ENCODE assay signal across 1 cellular context in the genomic region with DNA sequence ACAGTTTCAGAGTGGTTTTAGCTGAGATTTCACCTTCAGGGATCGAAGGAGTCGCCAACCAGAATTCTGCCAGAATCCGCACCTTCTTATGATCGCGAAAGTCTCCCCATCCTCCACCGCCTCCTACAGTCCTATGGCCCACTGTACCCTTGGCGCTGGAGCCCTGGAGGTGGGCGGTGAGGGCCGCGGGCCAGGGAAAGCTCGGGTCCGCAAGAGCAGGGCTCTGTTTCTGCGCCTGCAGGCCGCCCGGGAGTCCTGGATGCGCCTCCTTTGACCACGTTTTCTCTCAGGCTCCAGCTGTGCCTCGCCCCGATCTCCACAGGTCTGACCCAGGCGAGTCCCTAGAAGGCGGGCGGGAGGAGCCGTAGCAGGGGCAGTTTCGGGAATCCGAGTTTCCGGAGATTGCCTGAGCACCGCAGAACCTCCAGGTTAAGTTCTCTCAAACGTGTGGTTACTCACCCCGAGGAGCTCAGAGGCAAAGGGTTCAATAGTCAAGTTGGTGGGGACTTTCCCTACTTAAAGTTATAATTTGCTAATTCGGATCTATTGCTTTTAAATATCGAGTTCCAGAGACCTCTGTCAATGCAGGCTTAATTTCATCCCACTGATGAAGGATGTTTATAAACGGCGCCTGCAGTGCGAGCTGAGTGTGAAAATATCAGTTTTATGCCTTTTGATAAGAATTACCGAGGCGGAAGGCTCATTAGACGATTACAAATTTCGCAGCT.
TF ChIP-seq lines count a peak whose summit lies in the region.

No MANE protein-coding gene starts in this region.

TF ChIP-seq in WTC11, 78 proteins besides CTCF, POLR2A, EP300 and RAD21 (continued from another document):
- TF ChIP-seq, protein P1, sequence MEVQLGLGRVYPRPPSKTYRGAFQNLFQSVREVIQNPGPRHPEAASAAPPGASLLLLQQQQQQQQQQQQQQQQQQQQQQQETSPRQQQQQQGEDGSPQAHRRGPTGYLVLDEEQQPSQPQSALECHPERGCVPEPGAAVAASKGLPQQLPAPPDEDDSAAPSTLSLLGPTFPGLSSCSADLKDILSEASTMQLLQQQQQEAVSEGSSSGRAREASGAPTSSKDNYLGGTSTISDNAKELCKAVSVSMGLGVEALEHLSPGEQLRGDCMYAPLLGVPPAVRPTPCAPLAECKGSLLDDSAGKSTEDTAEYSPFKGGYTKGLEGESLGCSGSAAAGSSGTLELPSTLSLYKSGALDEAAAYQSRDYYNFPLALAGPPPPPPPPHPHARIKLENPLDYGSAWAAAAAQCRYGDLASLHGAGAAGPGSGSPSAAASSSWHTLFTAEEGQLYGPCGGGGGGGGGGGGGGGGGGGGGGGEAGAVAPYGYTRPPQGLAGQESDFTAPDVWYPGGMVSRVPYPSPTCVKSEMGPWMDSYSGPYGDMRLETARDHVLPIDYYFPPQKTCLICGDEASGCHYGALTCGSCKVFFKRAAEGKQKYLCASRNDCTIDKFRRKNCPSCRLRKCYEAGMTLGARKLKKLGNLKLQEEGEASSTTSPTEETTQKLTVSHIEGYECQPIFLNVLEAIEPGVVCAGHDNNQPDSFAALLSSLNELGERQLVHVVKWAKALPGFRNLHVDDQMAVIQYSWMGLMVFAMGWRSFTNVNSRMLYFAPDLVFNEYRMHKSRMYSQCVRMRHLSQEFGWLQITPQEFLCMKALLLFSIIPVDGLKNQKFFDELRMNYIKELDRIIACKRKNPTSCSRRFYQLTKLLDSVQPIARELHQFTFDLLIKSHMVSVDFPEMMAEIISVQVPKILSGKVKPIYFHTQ (CRISPR knock-in tag; IDR thresholded peaks at IDR 0.05): no peak
- TF ChIP-seq PRRX2 (CRISPR knock-in tag; IDR thresholded peaks at IDR 0.05): no peak
- TF ChIP-seq ETV6 (CRISPR knock-in tag; IDR thresholded peaks at IDR 0.05): no peak
- TF ChIP-seq, protein P2, sequence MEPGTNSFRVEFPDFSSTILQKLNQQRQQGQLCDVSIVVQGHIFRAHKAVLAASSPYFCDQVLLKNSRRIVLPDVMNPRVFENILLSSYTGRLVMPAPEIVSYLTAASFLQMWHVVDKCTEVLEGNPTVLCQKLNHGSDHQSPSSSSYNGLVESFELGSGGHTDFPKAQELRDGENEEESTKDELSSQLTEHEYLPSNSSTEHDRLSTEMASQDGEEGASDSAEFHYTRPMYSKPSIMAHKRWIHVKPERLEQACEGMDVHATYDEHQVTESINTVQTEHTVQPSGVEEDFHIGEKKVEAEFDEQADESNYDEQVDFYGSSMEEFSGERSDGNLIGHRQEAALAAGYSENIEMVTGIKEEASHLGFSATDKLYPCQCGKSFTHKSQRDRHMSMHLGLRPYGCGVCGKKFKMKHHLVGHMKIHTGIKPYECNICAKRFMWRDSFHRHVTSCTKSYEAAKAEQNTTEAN (CRISPR knock-in tag; IDR thresholded peaks at IDR 0.05): no peak
- TF ChIP-seq JAZF1 (CRISPR knock-in tag; IDR thresholded peaks at IDR 0.05): no peak
- TF ChIP-seq, protein P3, sequence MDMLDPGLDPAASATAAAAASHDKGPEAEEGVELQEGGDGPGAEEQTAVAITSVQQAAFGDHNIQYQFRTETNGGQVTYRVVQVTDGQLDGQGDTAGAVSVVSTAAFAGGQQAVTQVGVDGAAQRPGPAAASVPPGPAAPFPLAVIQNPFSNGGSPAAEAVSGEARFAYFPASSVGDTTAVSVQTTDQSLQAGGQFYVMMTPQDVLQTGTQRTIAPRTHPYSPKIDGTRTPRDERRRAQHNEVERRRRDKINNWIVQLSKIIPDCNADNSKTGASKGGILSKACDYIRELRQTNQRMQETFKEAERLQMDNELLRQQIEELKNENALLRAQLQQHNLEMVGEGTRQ (CRISPR knock-in tag; IDR thresholded peaks at IDR 0.05): no peak
- TF ChIP-seq CREB1 (CRISPR knock-in tag; IDR thresholded peaks at IDR 0.05): no peak
- TF ChIP-seq, protein P4, sequence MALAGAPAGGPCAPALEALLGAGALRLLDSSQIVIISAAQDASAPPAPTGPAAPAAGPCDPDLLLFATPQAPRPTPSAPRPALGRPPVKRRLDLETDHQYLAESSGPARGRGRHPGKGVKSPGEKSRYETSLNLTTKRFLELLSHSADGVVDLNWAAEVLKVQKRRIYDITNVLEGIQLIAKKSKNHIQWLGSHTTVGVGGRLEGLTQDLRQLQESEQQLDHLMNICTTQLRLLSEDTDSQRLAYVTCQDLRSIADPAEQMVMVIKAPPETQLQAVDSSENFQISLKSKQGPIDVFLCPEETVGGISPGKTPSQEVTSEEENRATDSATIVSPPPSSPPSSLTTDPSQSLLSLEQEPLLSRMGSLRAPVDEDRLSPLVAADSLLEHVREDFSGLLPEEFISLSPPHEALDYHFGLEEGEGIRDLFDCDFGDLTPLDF (CRISPR knock-in tag; IDR thresholded peaks at IDR 0.05): no peak
- no peak for TF ChIP-seq SMAD4 (CRISPR knock-in tag; IDR thresholded peaks at IDR 0.05)
- no peak for TF ChIP-seq ESRRA (CRISPR knock-in tag; IDR thresholded peaks at IDR 0.05; ENCODE audit: borderline replicate concordance)
- TF ChIP-seq TEAD1 (CRISPR knock-in tag; IDR thresholded peaks at IDR 0.05): no peak
- TF ChIP-seq ZNF219 (CRISPR knock-in tag; IDR thresholded peaks at IDR 0.05; ENCODE audit: borderline replicate concordance): no peak
- TF ChIP-seq, protein P5, sequence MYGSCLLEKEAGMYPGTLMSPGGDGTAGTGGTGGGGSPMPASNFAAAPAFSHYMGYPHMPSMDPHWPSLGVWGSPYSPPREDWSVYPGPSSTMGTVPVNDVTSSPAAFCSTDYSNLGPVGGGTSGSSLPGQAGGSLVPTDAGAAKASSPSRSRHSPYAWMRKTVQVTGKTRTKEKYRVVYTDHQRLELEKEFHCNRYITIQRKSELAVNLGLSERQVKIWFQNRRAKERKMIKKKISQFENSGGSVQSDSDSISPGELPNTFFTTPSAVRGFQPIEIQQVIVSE (CRISPR knock-in tag; IDR thresholded peaks at IDR 0.05; ENCODE audit: borderline replicate concordance): no peak
- TF ChIP-seq FOXK1 (CRISPR knock-in tag; IDR thresholded peaks at IDR 0.05): no peak
- no peak for TF ChIP-seq FOXJ3 (CRISPR knock-in tag; IDR thresholded peaks at IDR 0.05; ENCODE audit: borderline replicate concordance)
- TF ChIP-seq MYBL2 (CRISPR knock-in tag; IDR thresholded peaks at IDR 0.05): no peak
- TF ChIP-seq, protein P6, sequence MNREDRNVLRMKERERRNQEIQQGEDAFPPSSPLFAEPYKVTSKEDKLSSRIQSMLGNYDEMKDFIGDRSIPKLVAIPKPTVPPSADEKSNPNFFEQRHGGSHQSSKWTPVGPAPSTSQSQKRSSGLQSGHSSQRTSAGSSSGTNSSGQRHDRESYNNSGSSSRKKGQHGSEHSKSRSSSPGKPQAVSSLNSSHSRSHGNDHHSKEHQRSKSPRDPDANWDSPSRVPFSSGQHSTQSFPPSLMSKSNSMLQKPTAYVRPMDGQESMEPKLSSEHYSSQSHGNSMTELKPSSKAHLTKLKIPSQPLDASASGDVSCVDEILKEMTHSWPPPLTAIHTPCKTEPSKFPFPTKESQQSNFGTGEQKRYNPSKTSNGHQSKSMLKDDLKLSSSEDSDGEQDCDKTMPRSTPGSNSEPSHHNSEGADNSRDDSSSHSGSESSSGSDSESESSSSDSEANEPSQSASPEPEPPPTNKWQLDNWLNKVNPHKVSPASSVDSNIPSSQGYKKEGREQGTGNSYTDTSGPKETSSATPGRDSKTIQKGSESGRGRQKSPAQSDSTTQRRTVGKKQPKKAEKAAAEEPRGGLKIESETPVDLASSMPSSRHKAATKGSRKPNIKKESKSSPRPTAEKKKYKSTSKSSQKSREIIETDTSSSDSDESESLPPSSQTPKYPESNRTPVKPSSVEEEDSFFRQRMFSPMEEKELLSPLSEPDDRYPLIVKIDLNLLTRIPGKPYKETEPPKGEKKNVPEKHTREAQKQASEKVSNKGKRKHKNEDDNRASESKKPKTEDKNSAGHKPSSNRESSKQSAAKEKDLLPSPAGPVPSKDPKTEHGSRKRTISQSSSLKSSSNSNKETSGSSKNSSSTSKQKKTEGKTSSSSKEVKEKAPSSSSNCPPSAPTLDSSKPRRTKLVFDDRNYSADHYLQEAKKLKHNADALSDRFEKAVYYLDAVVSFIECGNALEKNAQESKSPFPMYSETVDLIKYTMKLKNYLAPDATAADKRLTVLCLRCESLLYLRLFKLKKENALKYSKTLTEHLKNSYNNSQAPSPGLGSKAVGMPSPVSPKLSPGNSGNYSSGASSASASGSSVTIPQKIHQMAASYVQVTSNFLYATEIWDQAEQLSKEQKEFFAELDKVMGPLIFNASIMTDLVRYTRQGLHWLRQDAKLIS (CRISPR knock-in tag; IDR thresholded peaks at IDR 0.05; ENCODE audit: borderline replicate concordance): no peak
- no peak for TF ChIP-seq ZNF396 (CRISPR knock-in tag; IDR thresholded peaks at IDR 0.05; ENCODE audit: borderline replicate concordance)
- no peak for TF ChIP-seq ZNF416 (CRISPR knock-in tag; IDR thresholded peaks at IDR 0.05)
- TF ChIP-seq KAT7 (CRISPR knock-in tag; IDR thresholded peaks at IDR 0.05; ENCODE audit: borderline replicate concordance): 0 out of 2 replicates have a peak, but pooled peaks have one; percentile 51
- TF ChIP-seq ZBTB21 (CRISPR knock-in tag; IDR thresholded peaks at IDR 0.05; ENCODE audit: borderline replicate concordance): no peak
- TF ChIP-seq, protein P7, sequence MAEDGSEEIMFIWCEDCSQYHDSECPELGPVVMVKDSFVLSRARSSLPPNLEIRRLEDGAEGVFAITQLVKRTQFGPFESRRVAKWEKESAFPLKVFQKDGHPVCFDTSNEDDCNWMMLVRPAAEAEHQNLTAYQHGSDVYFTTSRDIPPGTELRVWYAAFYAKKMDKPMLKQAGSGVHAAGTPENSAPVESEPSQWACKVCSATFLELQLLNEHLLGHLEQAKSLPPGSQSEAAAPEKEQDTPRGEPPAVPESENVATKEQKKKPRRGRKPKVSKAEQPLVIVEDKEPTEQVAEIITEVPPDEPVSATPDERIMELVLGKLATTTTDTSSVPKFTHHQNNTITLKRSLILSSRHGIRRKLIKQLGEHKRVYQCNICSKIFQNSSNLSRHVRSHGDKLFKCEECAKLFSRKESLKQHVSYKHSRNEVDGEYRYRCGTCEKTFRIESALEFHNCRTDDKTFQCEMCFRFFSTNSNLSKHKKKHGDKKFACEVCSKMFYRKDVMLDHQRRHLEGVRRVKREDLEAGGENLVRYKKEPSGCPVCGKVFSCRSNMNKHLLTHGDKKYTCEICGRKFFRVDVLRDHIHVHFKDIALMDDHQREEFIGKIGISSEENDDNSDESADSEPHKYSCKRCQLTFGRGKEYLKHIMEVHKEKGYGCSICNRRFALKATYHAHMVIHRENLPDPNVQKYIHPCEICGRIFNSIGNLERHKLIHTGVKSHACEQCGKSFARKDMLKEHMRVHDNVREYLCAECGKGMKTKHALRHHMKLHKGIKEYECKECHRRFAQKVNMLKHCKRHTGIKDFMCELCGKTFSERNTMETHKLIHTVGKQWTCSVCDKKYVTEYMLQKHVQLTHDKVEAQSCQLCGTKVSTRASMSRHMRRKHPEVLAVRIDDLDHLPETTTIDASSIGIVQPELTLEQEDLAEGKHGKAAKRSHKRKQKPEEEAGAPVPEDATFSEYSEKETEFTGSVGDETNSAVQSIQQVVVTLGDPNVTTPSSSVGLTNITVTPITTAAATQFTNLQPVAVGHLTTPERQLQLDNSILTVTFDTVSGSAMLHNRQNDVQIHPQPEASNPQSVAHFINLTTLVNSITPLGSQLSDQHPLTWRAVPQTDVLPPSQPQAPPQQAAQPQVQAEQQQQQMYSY (CRISPR knock-in tag; IDR thresholded peaks at IDR 0.05): peak; percentile 72
- TF ChIP-seq NFE2L1 (CRISPR knock-in tag; IDR thresholded peaks at IDR 0.05): no peak
- no peak for TF ChIP-seq GABPB1 (CRISPR knock-in tag; IDR thresholded peaks at IDR 0.05)
- TF ChIP-seq ZNF423 (CRISPR knock-in tag; IDR thresholded peaks at IDR 0.05): peak; percentile 42; the same call in 1 of the 2 replicates
